Comparison of ENCODE assay signal across 17 cellular contexts in the genomic region with DNA sequence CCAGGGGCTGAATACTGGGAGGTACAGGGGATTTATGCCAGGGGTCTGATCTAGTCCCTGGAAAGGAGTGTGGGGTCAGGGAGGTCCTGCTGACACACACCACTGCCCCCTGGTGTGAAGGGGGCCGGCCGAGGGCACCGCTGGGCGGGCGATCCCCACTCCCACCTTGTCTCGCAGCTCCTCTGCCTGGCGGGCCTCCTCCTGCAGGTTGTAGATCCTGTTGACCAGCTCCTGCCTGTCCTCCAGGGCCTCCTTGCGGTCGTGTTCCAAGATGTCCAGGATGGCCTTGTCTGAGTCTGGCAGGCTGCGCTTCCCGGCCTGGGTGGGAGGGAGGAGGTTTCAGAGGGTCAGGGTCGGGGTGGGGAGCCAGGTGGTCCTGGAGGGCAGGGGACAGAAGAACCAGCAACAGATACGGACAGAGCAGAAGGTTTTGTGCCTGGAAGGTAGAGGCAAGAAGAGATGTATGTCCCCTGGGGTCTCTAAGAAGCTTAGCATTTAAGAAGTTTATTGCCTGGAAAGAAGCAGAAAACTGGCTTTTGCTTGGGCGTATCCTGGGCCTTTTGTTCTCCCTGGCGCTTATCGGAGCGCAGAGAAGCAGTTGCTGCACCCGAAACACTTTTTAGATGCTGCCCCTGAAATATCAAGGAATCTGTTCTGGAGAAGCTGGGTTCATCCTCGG.
A peak's percentile ranks its signal among the peaks of the same experiment; 100 is the strongest.
DNase-seq lines count a peak whose midpoint lies in the region; ATAC-seq and TF ChIP-seq lines count a peak whose summit lies in the region.
"Had no signal": no experiment of that assay in that cellular context is flagged by ENCODE, and none has a peak within 500 bp of the region (broad histone marks: within the 10 kb centered on the region; RNA-seq: fewer than 3 reads in every experiment).

No MANE protein-coding gene starts in this region.

- H3K27me3 Mint-ChIP-seq in activated naive CD4-positive, alpha-beta T cell treated with anti-CD3 and anti-CD28 coated beads for 36 hours (ENCODE audit: low read depth), result no peaks in the 10 kb centered on the region

- no peaks in the 10 kb centered on the region for H3K9me3 ChIP-seq in WERI-Rb-1 (ENCODE audit: severe bottlenecking)
- H3K9me3 ChIP-seq: body of pancreas, colonic mucosa, HAP-1, ovary had no signal

- no peak overlapping the region for H3K4me3 ChIP-seq in WERI-Rb-1 (ENCODE audit: low read depth, low read length)
- H3K4me3 ChIP-seq: body of pancreas, colonic mucosa, HAP-1, ovary had no signal

- no peaks in the 10 kb centered on the region for H3K36me3 ChIP-seq in WERI-Rb-1
- H3K36me3 ChIP-seq: colonic mucosa, HAP-1, ovary had no signal

- peaks cover 18% of the 10 kb centered on the region for H3K4me1 Mint-ChIP-seq in activated naive CD4-positive, alpha-beta T cell treated with anti-CD3 and anti-CD28 coated beads for 36 hours (ENCODE audit: low read depth)

- H3K27ac Mint-ChIP-seq in activated naive CD4-positive, alpha-beta T cell treated with anti-CD3 and anti-CD28 coated beads for 36 hours, result peak overlapping the region; percentile 26

- no peaks in the 10 kb centered on the region for H3K9me3 Mint-ChIP-seq in activated naive CD4-positive, alpha-beta T cell treated with anti-CD3 and anti-CD28 coated beads for 36 hours

- intact Hi-C loops in activated naive CD4-positive, alpha-beta T cell treated with anti-CD3 and anti-CD28 coated beads for 36 hours (cut with micrococcal nuclease), result no loop called here
- intact Hi-C loops in sciatic nerve (cut with DNase I), result no loop called here

- DNase-seq in activated naive CD4-positive, alpha-beta T cell treated with anti-CD3 and anti-CD28 coated beads for 36 hours, result peak; percentile 3
- DNase-seq in activated naive CD4-positive, alpha-beta T cell (lab: John Stamatoyannopoulos, UW), result no peak
- DNase-seq in WERI-Rb-1 (peak; percentile 29), islet precursor cell (peak; percentile 53), sciatic nerve (ENCODE audit: low spot score) (peak; percentile 33), GM13977 (ENCODE audit: low spot score) (no peak)
- DNase-seq: colonic mucosa, foreskin melanocyte, MM.1S, NCI-H2081 treated with DMSO at 0.1 percent for 48 hours had no signal

- peak overlapping the region; percentile 26 for H3K27ac ChIP-seq in WERI-Rb-1
- H3K27ac ChIP-seq: body of pancreas, colonic mucosa, epithelial cell of prostate, ovary had no signal

- no peak overlapping the region for H3K4me3 Mint-ChIP-seq in activated naive CD4-positive, alpha-beta T cell treated with anti-CD3 and anti-CD28 coated beads for 36 hours

- in situ Hi-C loops in GM13977 (cut with MboI; ENCODE audit: low pct_unique_long_range_greater_than_20kb, low sequenced_read_pairs, unreplicated experiment), result no loop called here

- peaks cover 40% of the 10 kb centered on the region for H3K36me3 Mint-ChIP-seq in activated naive CD4-positive, alpha-beta T cell treated with anti-CD3 and anti-CD28 coated beads for 36 hours (ENCODE audit: low read depth)

- no peaks in the 10 kb centered on the region for H3K27me3 ChIP-seq in WERI-Rb-1 (ENCODE audit: insufficient read depth, low read depth, severe bottlenecking)
- H3K27me3 ChIP-seq: body of pancreas, colonic mucosa, ovary had no signal

- ATAC-seq in sciatic nerve, result no peak
- ATAC-seq in HG03460 (IDR thresholded peaks at IDR 0.05; ENCODE audit: unreplicated experiment), result no peak
- no peak for ATAC-seq in HG03378 (IDR thresholded peaks at IDR 0.05; ENCODE audit: unreplicated experiment)
- ATAC-seq: body of pancreas, left colon had no signal

- TF ChIP-seq CTCF in WERI-Rb-1 (IDR thresholded peaks at IDR 0.05; ENCODE audit: low read depth, low read length) (0 out of 2 replicates have a peak, but pooled peaks have one; percentile 10), GM13977 (IDR thresholded peaks at IDR 0.05; ENCODE audit: extremely low read depth, insufficient read depth, missing control alignments) (no peak)

- CTCF ChIA-PET in activated naive CD4-positive, alpha-beta T cell treated with anti-CD3 and anti-CD28 coated beads for 36 hours (lab: Charles Lee), result interaction anchor here (0.8 to 1.2 kb wide), 2 partner anchors 15 to 152 kb away, joined by 3 read pairs; no protein-coding TSS in a partner anchor

Comparison
In these comparisons a context has a peak if more than half of its experiments do, and no peak if none do; other contexts are left out.
1. DNase-seq: peak in activated naive CD4-positive, alpha-beta T cell treated with anti-CD3 and anti-CD28 coated beads for 36 hours (single experiment), WERI-Rb-1 (single experiment), islet precursor cell (single experiment) and sciatic nerve (single experiment); none in activated naive CD4-positive, alpha-beta T cell (0 of 4) and GM13977 (single experiment).